In the genomic region with DNA sequence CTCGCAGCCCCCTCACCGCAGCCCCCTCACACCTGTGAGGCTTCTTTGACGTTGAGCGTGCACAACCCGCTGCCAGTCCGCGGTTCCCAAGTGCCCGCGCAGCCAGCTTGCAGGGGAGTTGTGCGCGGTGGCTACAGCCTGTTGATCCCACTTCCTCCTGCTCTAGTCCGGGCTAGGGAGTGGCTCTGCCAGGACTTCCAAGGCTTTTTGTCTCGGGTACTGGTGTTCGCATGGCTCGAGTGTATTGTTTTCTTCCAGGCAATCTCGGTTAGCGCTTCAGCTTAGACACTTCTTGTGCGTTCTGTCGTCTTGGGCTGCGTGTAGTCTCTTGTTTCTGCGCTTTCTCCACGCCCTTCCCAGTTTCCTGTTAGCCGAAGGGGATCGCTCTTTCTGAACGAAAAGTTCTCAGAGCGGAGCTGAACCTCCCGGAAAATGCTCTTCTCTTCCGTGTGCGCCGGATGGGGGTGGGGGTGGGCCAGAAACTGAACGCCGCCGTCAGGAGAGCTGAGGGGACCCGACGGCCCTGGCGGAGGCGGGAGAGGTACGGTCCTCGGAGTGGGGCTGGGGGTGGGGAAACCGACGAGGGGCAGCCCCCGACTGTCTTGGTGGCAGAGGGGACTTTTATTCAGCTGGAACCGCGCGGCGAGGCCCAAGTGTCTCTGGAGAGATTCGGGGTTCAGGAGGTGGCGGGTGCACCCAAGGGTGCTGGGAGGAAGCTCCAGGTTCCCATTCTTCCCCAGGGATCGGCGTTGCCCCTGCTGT, we compare ENCODE assay signal across 8 cellular contexts. TPM values are rescaled to one million over a fixed set of nuclear protein-coding genes. Genes with fewer than 3 reads are reported as not detected.
A peak's percentile ranks its signal among the peaks of the same experiment; 100 is the strongest.
DNase-seq lines count a peak whose midpoint lies in the region; ATAC-seq and TF ChIP-seq lines count a peak whose summit lies in the region.

No MANE protein-coding gene starts in this region.

- H3K4me3 Mint-ChIP-seq in T-helper 2 cell treated with Interferon-gamma antibody and Interleukin-4, amounts not matched to agents 5 μg/mL and 100 μg/mL, for 36 hours: peak overlapping the region; percentile 92
- H3K4me3 Mint-ChIP-seq in chondrocyte (ENCODE audit: unreplicated experiment): peak overlapping the region; percentile 84

- no peaks in the 10 kb centered on the region for H3K36me3 ChIP-seq in KMS-11 (ENCODE audit: insufficient read depth)

- DNase-seq in DMS53 (lab: John Stamatoyannopoulos, UW): peak; percentile 76
- peak; percentile 27 for DNase-seq in T-helper 2 cell treated with Interferon-gamma antibody and Interleukin-4, amounts not matched to agents 5 μg/mL and 100 μg/mL, for 36 hours (ENCODE audit: low spot score)
- no peak for DNase-seq in chondrocyte (ENCODE audit: low spot score)
- peak; percentile 16 for DNase-seq in stimulated activated CD4-positive, alpha-beta T cell treated with anti-CD3 and anti-CD28 coated beads, Interleukin-1b, Interleukin-23, amount 100 ng/mL, for 48 hours

- peaks cover 96% of the 10 kb centered on the region for H3K79me2 ChIP-seq in KMS-11 (ENCODE audit: insufficient read depth, low read depth)

- H3K27ac ChIP-seq in KMS-11 (peak overlapping the region; percentile 72), layer of hippocampus (ENCODE audit: low read depth, low read length) (peak overlapping the region; percentile 35)

- peaks cover 80% of the 10 kb centered on the region for H3K4me1 ChIP-seq in KMS-11 (ENCODE audit: low read depth, poor library complexity, severe bottlenecking)

- ATAC-seq in GM21619 (IDR thresholded peaks at IDR 0.05; ENCODE audit: unreplicated experiment) (peak; percentile 25), GM18520 (IDR thresholded peaks at IDR 0.05; ENCODE audit: unreplicated experiment) (no peak)

- no peak overlapping the region; the same call in 1 of the 2 replicates for H2AFZ ChIP-seq in KMS-11 (ENCODE audit: low read depth)

- peaks cover 13% of the 10 kb centered on the region for H3K27me3 Mint-ChIP-seq in T-helper 2 cell treated with Interferon-gamma antibody and Interleukin-4, amounts not matched to agents 5 μg/mL and 100 μg/mL, for 36 hours (ENCODE audit: low read depth)
- H3K27me3 Mint-ChIP-seq in chondrocyte (ENCODE audit: low read depth): no peaks in the 10 kb centered on the region

- H4K20me1 ChIP-seq in KMS-11 (ENCODE audit: insufficient read depth): no peaks in the 10 kb centered on the region

- H3K9me3 Mint-ChIP-seq in T-helper 2 cell treated with Interferon-gamma antibody and Interleukin-4, amounts not matched to agents 5 μg/mL and 100 μg/mL, for 36 hours: no peaks in the 10 kb centered on the region
- no peaks in the 10 kb centered on the region for H3K9me3 Mint-ChIP-seq in chondrocyte (ENCODE audit: low read depth)

- H3K27ac Mint-ChIP-seq in T-helper 2 cell treated with Interferon-gamma antibody and Interleukin-4, amounts not matched to agents 5 μg/mL and 100 μg/mL, for 36 hours: peak overlapping the region; percentile 39
- H3K27ac Mint-ChIP-seq in chondrocyte (ENCODE audit: unreplicated experiment): peak overlapping the region; percentile 86

- no peaks in the 10 kb centered on the region for H3K27me3 ChIP-seq in KMS-11 (ENCODE audit: insufficient read depth, low read depth)
- no peaks in the 10 kb centered on the region for H3K27me3 ChIP-seq in layer of hippocampus (ENCODE audit: control insufficient read depth, insufficient read depth, low read length)

- peaks cover 10% of the 10 kb centered on the region for H3K36me3 Mint-ChIP-seq in T-helper 2 cell treated with Interferon-gamma antibody and Interleukin-4, amounts not matched to agents 5 μg/mL and 100 μg/mL, for 36 hours (ENCODE audit: low read depth)
- no peaks in the 10 kb centered on the region for H3K36me3 Mint-ChIP-seq in chondrocyte (ENCODE audit: low read depth)

- peak overlapping the region; percentile 75 for H3K9ac ChIP-seq in KMS-11

- H3K4me1 Mint-ChIP-seq in T-helper 2 cell treated with Interferon-gamma antibody and Interleukin-4, amounts not matched to agents 5 μg/mL and 100 μg/mL, for 36 hours (ENCODE audit: low read depth): peaks cover 15% of the 10 kb centered on the region
- H3K4me1 Mint-ChIP-seq in chondrocyte (ENCODE audit: low read depth): peaks cover 25% of the 10 kb centered on the region

- H3K4me2 ChIP-seq in KMS-11: peak overlapping the region; percentile 62

- H3K4me3 ChIP-seq in KMS-11 (IDR thresholded peaks at IDR 0.05; ENCODE audit: insufficient read depth, low read depth, low read length): no peak overlapping the region

- TF ChIP-seq CTCF in KMS-11 (conservative IDR thresholded peaks at IDR 0.05; ENCODE audit: low read depth, low read length) (no peak), chondrocyte (IDR thresholded peaks at IDR 0.05) (no peak)

RNA-seq across cellular contexts. Expression of gene DGKH, which starts 0.7 kb away (rescaled TPM):
- 10.9 to 14.7 TPM (median 14.0 TPM) in 3 replicates for total RNA-seq in chondrocyte
